Comparison of ENCODE assay signal across 17 cellular contexts in genomic region chr2:28617502-28618184, GRCh38.
DNase-seq lines count a peak whose midpoint lies in the region; ATAC-seq and TF ChIP-seq lines count a peak whose summit lies in the region.
"Had no signal": no experiment of that assay in that cellular context is flagged by ENCODE, and none has a peak within 500 bp of the region (broad histone marks: within the 10 kb centered on the region; RNA-seq: fewer than 3 reads in every experiment).

No MANE protein-coding gene starts in this region.

- no peak for DNase-seq in activated naive CD8-positive, alpha-beta T cell treated with anti-CD3 and anti-CD28 coated beads, Interleukin-2, amount 50 U/mL, for 24 hours
- DNase-seq in activated naive CD8-positive, alpha-beta T cell treated with anti-CD3 and anti-CD28 coated beads for 36 hours: no peak
- DNase-seq in T-cell (no peak), epithelial cell of esophagus (ENCODE audit: low read depth) (peak; percentile 42), spleen (peak; percentile 60), NCI-H2227 (lab: John Stamatoyannopoulos, UW; ENCODE audit: unreplicated experiment) (no peak), natural killer cell (no peak), NOMO-1 (lab: John Stamatoyannopoulos, UW; ENCODE audit: unreplicated experiment in 2 of 2) (no peak)
- DNase-seq: activated CD4-positive, alpha-beta T cell treated with anti-CD3 and anti-CD28 coated beads, Interleukin-2, amount 10 ng/mL, durations not matched to agents 7 days and 5 days; amygdala; Caco-2; gastrocnemius medialis; NCI-H1436 treated with DMSO at 0.1 percent for 48 hours; NCI-H2227 treated with DMSO at 0.1 percent for 48 hours; stimulated activated CD4-positive, alpha-beta T cell treated with anti-CD3 and anti-CD28 coated beads, Interleukin-1b, Interleukin-23, amount 100 ng/mL, for 48 hours; T-helper 9 cell had no signal

- POLR2A ChIA-PET in T-cell (lab: Charles Lee): interaction anchor here in 1 of 2 donors (0.6 kb wide), 1 partner anchor 8 kb away, joined by 4 read pairs; no protein-coding TSS in a partner anchor

- peaks cover 6 to 31% (median 27%) of the 10 kb centered on the region in 6 donors for H3K4me1 ChIP-seq in spleen

- H3K9me3 Mint-ChIP-seq in activated naive CD8-positive, alpha-beta T cell treated with anti-CD3 and anti-CD28 coated beads, Interleukin-2, amount 50 U/mL, for 24 hours: no peaks in the 10 kb centered on the region
- H3K9me3 Mint-ChIP-seq in activated naive CD8-positive, alpha-beta T cell treated with anti-CD3 and anti-CD28 coated beads for 36 hours: no peaks in the 10 kb centered on the region
- H3K9me3 Mint-ChIP-seq in T-cell (no peaks in the 10 kb centered on the region), natural killer cell (no peaks in the 10 kb centered on the region)
- H3K9me3 Mint-ChIP-seq: activated CD4-positive, alpha-beta T cell treated with anti-CD3 and anti-CD28 coated beads, Interleukin-2, amount 10 ng/mL, durations not matched to agents 7 days and 5 days had no signal

- no peak overlapping the region for H3K4me3 ChIP-seq in epithelial cell of esophagus (ENCODE audit: low read length)
- no peak overlapping the region for H3K4me3 ChIP-seq in spleen
- H3K4me3 ChIP-seq: gastrocnemius medialis had no signal

- ATAC-seq in activated naive CD8-positive, alpha-beta T cell treated with anti-CD3 and anti-CD28 coated beads, Interleukin-2, amount 50 U/mL, for 24 hours: peak; percentile 21
- ATAC-seq in T-cell (replicated peaks in 1 of 4): no peak
- ATAC-seq in natural killer cell: no peak
- ATAC-seq: gastrocnemius medialis, sciatic nerve had no signal

- no peaks in the 10 kb centered on the region for H3K27me3 Mint-ChIP-seq in activated naive CD8-positive, alpha-beta T cell treated with anti-CD3 and anti-CD28 coated beads, Interleukin-2, amount 50 U/mL, for 24 hours
- H3K27me3 Mint-ChIP-seq in activated naive CD8-positive, alpha-beta T cell treated with anti-CD3 and anti-CD28 coated beads for 36 hours: no peaks in the 10 kb centered on the region
- H3K27me3 Mint-ChIP-seq in T-cell (no peaks in the 10 kb centered on the region), natural killer cell (ENCODE audit: low read depth in 2 of 2) (no peaks in the 10 kb centered on the region)
- H3K27me3 Mint-ChIP-seq: activated CD4-positive, alpha-beta T cell treated with anti-CD3 and anti-CD28 coated beads, Interleukin-2, amount 10 ng/mL, durations not matched to agents 7 days and 5 days had no signal

- no peak for TF ChIP-seq POLR2A in spleen (IDR thresholded peaks at IDR 0.05)

- no peak for TF ChIP-seq CTCF in epithelial cell of esophagus (IDR thresholded peaks at IDR 0.05; ENCODE audit: insufficient read depth, low read depth, low read length, missing control alignments)
- TF ChIP-seq CTCF in spleen (IDR thresholded peaks at IDR 0.05 in 8 of 11, conservative IDR thresholded peaks at IDR 0.05 in 3 of 11): no peak
- no peak for TF ChIP-seq CTCF in natural killer cell (IDR thresholded peaks at IDR 0.05)

- intact Hi-C loops in spleen (cut with DNase I; ENCODE audit: low total_unique reads) (no loop called here), natural killer cell (cut with micrococcal nuclease) (no loop called here)

- H3K36me3 Mint-ChIP-seq in activated naive CD8-positive, alpha-beta T cell treated with anti-CD3 and anti-CD28 coated beads, Interleukin-2, amount 50 U/mL, for 24 hours (ENCODE audit: low read depth): no peaks in the 10 kb centered on the region
- H3K36me3 Mint-ChIP-seq in activated naive CD8-positive, alpha-beta T cell treated with anti-CD3 and anti-CD28 coated beads for 36 hours: peaks cover 1% of the 10 kb centered on the region
- H3K36me3 Mint-ChIP-seq in T-cell (no peaks in the 10 kb centered on the region), natural killer cell (no peaks in the 10 kb centered on the region)

- whole genome bisulfite sequencing in spleen, 5 donors: 85 to 97% (median 87%) methylated on average over 3 of the region's 3 CpGs

- H3K27ac Mint-ChIP-seq in activated naive CD8-positive, alpha-beta T cell treated with anti-CD3 and anti-CD28 coated beads, Interleukin-2, amount 50 U/mL, for 24 hours: peak overlapping the region; percentile 20
- no peak overlapping the region for H3K27ac Mint-ChIP-seq in activated naive CD8-positive, alpha-beta T cell treated with anti-CD3 and anti-CD28 coated beads for 36 hours
- H3K27ac Mint-ChIP-seq in T-cell (peak overlapping the region; percentile 70 to 98), natural killer cell (peak overlapping the region in 1 of 2 donors; percentile 94)

- no peaks in the 10 kb centered on the region for H3K27me3 ChIP-seq in spleen (replicated peaks in 1 of 7)
- H3K27me3 ChIP-seq: gastrocnemius medialis had no signal

- CTCF ChIA-PET in T-cell (lab: Charles Lee): interaction anchor here (1.0 to 1.7 kb wide), 5 partner anchors 11 to 50 kb away, joined by 3 to 9 read pairs (median 3); no protein-coding TSS in a partner anchor

- no peaks in the 10 kb centered on the region for H3K9me3 ChIP-seq in spleen
- H3K9me3 ChIP-seq: Caco-2, gastrocnemius medialis had no signal

- H3K4me1 Mint-ChIP-seq in activated naive CD8-positive, alpha-beta T cell treated with anti-CD3 and anti-CD28 coated beads, Interleukin-2, amount 50 U/mL, for 24 hours: peaks cover 55% of the 10 kb centered on the region
- H3K4me1 Mint-ChIP-seq in activated naive CD8-positive, alpha-beta T cell treated with anti-CD3 and anti-CD28 coated beads for 36 hours: peaks cover 58% of the 10 kb centered on the region
- H3K4me1 Mint-ChIP-seq in T-cell (peaks cover 0 to 55% (median 53%) of the 10 kb centered on the region in 3 donors), natural killer cell (peaks cover 31 to 34% of the 10 kb centered on the region in 2 donors)

- H3K27ac ChIP-seq in spleen: no peak overlapping the region
- H3K27ac ChIP-seq: gastrocnemius medialis had no signal

- peaks cover 0 to 37% (median 0%) of the 10 kb centered on the region in 6 donors for H3K36me3 ChIP-seq in spleen
- H3K36me3 ChIP-seq: gastrocnemius medialis had no signal

- H3K4me3 Mint-ChIP-seq in activated naive CD8-positive, alpha-beta T cell treated with anti-CD3 and anti-CD28 coated beads, Interleukin-2, amount 50 U/mL, for 24 hours: no peak overlapping the region
- H3K4me3 Mint-ChIP-seq in activated naive CD8-positive, alpha-beta T cell treated with anti-CD3 and anti-CD28 coated beads for 36 hours: no peak overlapping the region
- H3K4me3 Mint-ChIP-seq in T-cell: peak overlapping the region in 1 of 3 donors; percentile 83
- no peak overlapping the region for H3K4me3 Mint-ChIP-seq in natural killer cell
- H3K4me3 Mint-ChIP-seq: activated CD4-positive, alpha-beta T cell treated with anti-CD3 and anti-CD28 coated beads, Interleukin-2, amount 10 ng/mL, durations not matched to agents 7 days and 5 days had no signal

Comparison
In these comparisons a context has a peak if more than half of its experiments do, and no peak if none do; other contexts are left out.
1. DNase-seq: peak in epithelial cell of esophagus (single experiment) and spleen (single experiment); none in activated naive CD8-positive, alpha-beta T cell treated with anti-CD3 and anti-CD28 coated beads, Interleukin-2, amount 50 U/mL, for 24 hours (single experiment), activated naive CD8-positive, alpha-beta T cell treated with anti-CD3 and anti-CD28 coated beads for 36 hours (single experiment), T-cell (0 of 34), NCI-H2227 (single experiment), natural killer cell (single experiment) and NOMO-1 (0 of 2).